23 cellular contexts compared by ENCODE assay signal in the genomic region with DNA sequence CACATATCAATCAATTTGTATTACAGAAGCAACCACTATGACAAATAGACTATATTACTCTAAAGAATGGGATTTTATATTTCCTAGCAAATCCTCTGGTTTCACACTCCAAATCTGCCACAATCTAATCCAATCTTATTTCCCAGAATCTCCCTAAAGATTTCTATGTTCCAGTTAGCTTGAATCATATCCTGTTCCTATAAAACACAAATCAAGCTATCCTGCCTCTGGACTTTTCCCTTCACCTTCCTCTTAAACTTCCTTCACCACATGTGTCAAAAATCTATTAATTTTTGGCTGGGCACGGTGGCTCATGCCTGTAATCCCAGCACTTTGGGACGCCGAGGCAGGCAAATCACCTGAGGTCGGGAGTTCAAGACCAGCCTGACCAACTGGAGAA.
"Had no signal": no experiment of that assay in that cellular context is flagged by ENCODE, and none has a peak within 500 bp of the region (broad histone marks: within the 10 kb centered on the region; RNA-seq: fewer than 3 reads in every experiment).

No MANE protein-coding gene starts in this region.

- H3K4me3 ChIP-seq: ascending aorta, body of pancreas, SK-N-MC had no signal

- H3K27ac Mint-ChIP-seq: activated CD4-positive, alpha-beta memory T cell treated with anti-CD3 and anti-CD28 coated beads for 36 hours; activated CD4-positive, alpha-beta T cell treated with anti-CD3 and anti-CD28 coated beads, Interleukin-2, amount 10 ng/mL, durations not matched to agents 7 days and 5 days; activated naive CD8-positive, alpha-beta T cell treated with anti-CD3 and anti-CD28 coated beads, Interleukin-2, amount 50 U/mL, for 24 hours; T-cell had no signal

- DNase-seq: activated CD4-positive, alpha-beta memory T cell treated with anti-CD3 and anti-CD28 coated beads for 36 hours; activated CD4-positive, alpha-beta T cell treated with anti-CD3 and anti-CD28 coated beads, Interleukin-2, amount 10 ng/mL, durations not matched to agents 7 days and 5 days; activated CD4-positive, CD25-positive, alpha-beta regulatory T cell; activated CD8-positive, alpha-beta memory T cell treated with anti-CD3 and anti-CD28 coated beads for 24 hours; activated effector memory CD4-positive, alpha-beta T cell treated with anti-CD3 and anti-CD28 coated beads, Interleukin-2, amount 50 U/mL, for 16 hours; activated naive CD4-positive, alpha-beta T cell treated with Interleukin-2 at 50 U/mL for 16 hours; activated naive CD8-positive, alpha-beta T cell treated with anti-CD3 and anti-CD28 coated beads, Interleukin-2, amount 50 U/mL, for 24 hours; activated T-cell treated with anti-CD3 and anti-CD28 coated beads, Interleukin-2, amount 50 U/mL, for 4 hours; amniotic stem cell; body of pancreas; MM.1S; NCI-H1105 treated with DMSO at 0.1 percent for 48 hours; NCI-H1436 treated with DMSO at 0.1 percent for 48 hours; NCI-H187; NCI-H2081; NCI-H446; NCI-H524; T-cell; T-helper 2 cell; T1000 had no signal

- ATAC-seq: activated naive CD4-positive, alpha-beta T cell treated with anti-CD3 and anti-CD28 coated beads, Interleukin-2, amount 50 U/mL, for 72 hours; activated naive CD8-positive, alpha-beta T cell treated with anti-CD3 and anti-CD28 coated beads, Interleukin-2, amount 50 U/mL, for 24 hours; activated T-cell treated with anti-CD3 and anti-CD28 coated beads, Interleukin-2, amount 50 U/mL, for 4 hours; body of pancreas; T-cell had no signal

- H3K9me3 ChIP-seq: ascending aorta, body of pancreas had no signal

- H3K36me3 ChIP-seq: ascending aorta had no signal

- H3K4me3 Mint-ChIP-seq: activated CD4-positive, alpha-beta memory T cell treated with anti-CD3 and anti-CD28 coated beads for 36 hours; activated CD4-positive, alpha-beta T cell treated with anti-CD3 and anti-CD28 coated beads, Interleukin-2, amount 10 ng/mL, durations not matched to agents 7 days and 5 days; activated naive CD8-positive, alpha-beta T cell treated with anti-CD3 and anti-CD28 coated beads, Interleukin-2, amount 50 U/mL, for 24 hours; activated T-cell treated with anti-CD3 and anti-CD28 coated beads, Interleukin-2, amount 50 U/mL, for 4 hours; T-cell had no signal

- H3K27me3 ChIP-seq: ascending aorta, body of pancreas had no signal

- H3K27ac ChIP-seq: body of pancreas, SK-N-MC had no signal

- H3K9me3 Mint-ChIP-seq: activated CD4-positive, alpha-beta memory T cell treated with anti-CD3 and anti-CD28 coated beads for 36 hours; activated CD4-positive, alpha-beta T cell treated with anti-CD3 and anti-CD28 coated beads, Interleukin-2, amount 10 ng/mL, durations not matched to agents 7 days and 5 days; activated naive CD4-positive, alpha-beta T cell treated with anti-CD3 and anti-CD28 coated beads, Interleukin-2, amount 50 U/mL, for 72 hours; activated naive CD8-positive, alpha-beta T cell treated with anti-CD3 and anti-CD28 coated beads, Interleukin-2, amount 50 U/mL, for 24 hours; activated T-cell treated with anti-CD3 and anti-CD28 coated beads, Interleukin-2, amount 50 U/mL, for 4 hours; T-cell had no signal

- H3K27me3 Mint-ChIP-seq: activated CD4-positive, alpha-beta memory T cell treated with anti-CD3 and anti-CD28 coated beads for 36 hours; activated CD4-positive, alpha-beta T cell treated with anti-CD3 and anti-CD28 coated beads, Interleukin-2, amount 10 ng/mL, durations not matched to agents 7 days and 5 days; activated naive CD8-positive, alpha-beta T cell treated with anti-CD3 and anti-CD28 coated beads, Interleukin-2, amount 50 U/mL, for 24 hours; T-cell had no signal
